ENCODE assay signal across 11 cellular contexts in genomic region chr13:111210945-111211469, GRCh38.
A peak's percentile ranks its signal among the peaks of the same experiment; 100 is the strongest.
DNase-seq lines count a peak whose midpoint lies in the region; TF ChIP-seq lines count a peak whose summit lies in the region.
"Had no signal": no experiment of that assay in that cellular context is flagged by ENCODE, and none has a peak within 500 bp of the region (broad histone marks: within the 10 kb centered on the region; RNA-seq: fewer than 3 reads in every experiment).

No MANE protein-coding gene starts in this region.

- intact Hi-C loops in activated CD4-positive, alpha-beta T cell treated with anti-CD3 and anti-CD28 coated beads, Interleukin-2, amount 10 ng/mL, durations not matched to agents 24 days and 14 days (cut with micrococcal nuclease): no loop called here

- CTCF ChIA-PET in activated CD4-positive, alpha-beta T cell treated with anti-CD3 and anti-CD28 coated beads, Interleukin-2, amount 10 ng/mL, durations not matched to agents 7 days and 5 days (lab: Charles Lee): interaction anchor here (1.6 kb wide), 1 partner anchor 143 kb away, joined by 5 read pairs; no protein-coding TSS in a partner anchor

- no peaks in the 10 kb centered on the region for H3K9me3 Mint-ChIP-seq in activated CD4-positive, alpha-beta T cell treated with anti-CD3 and anti-CD28 coated beads, Interleukin-2, amount 10 ng/mL, durations not matched to agents 7 days and 5 days
- H3K9me3 Mint-ChIP-seq in activated CD4-positive, alpha-beta T cell treated with anti-CD3 and anti-CD28 coated beads, Interleukin-2, amount 10 ng/mL, durations not matched to agents 24 days and 14 days: no peaks in the 10 kb centered on the region

- TF ChIP-seq POLR2A in tibial nerve (IDR thresholded peaks at IDR 0.05): no peak

- peaks cover 0 to 5% (median 0%) of the 10 kb centered on the region in 3 donors for H3K36me3 ChIP-seq in tibial nerve

- H3K4me1 Mint-ChIP-seq in activated CD4-positive, alpha-beta T cell treated with anti-CD3 and anti-CD28 coated beads, Interleukin-2, amount 10 ng/mL, durations not matched to agents 7 days and 5 days: peaks cover 16% of the 10 kb centered on the region
- peaks cover 6% of the 10 kb centered on the region for H3K4me1 Mint-ChIP-seq in activated CD4-positive, alpha-beta T cell treated with anti-CD3 and anti-CD28 coated beads, Interleukin-2, amount 10 ng/mL, durations not matched to agents 24 days and 14 days

- POLR2A ChIA-PET in activated CD4-positive, alpha-beta T cell treated with anti-CD3 and anti-CD28 coated beads, Interleukin-2, amount 10 ng/mL, durations not matched to agents 7 days and 5 days (lab: Charles Lee): no interaction called here

- no peak for TF ChIP-seq CTCF in tibial nerve (IDR thresholded peaks at IDR 0.05)

- no peak overlapping the region for H3K4me3 Mint-ChIP-seq in activated CD4-positive, alpha-beta T cell treated with anti-CD3 and anti-CD28 coated beads, Interleukin-2, amount 10 ng/mL, durations not matched to agents 7 days and 5 days
- H3K4me3 Mint-ChIP-seq in activated CD4-positive, alpha-beta T cell treated with anti-CD3 and anti-CD28 coated beads, Interleukin-2, amount 10 ng/mL, durations not matched to agents 24 days and 14 days: no peak overlapping the region

- H3K4me1 ChIP-seq in tibial nerve: peaks cover 0 to 93% (median 38%) of the 10 kb centered on the region in 4 donors

- H3K4me3 ChIP-seq in tibial nerve: peak overlapping the region in 2 of 4 donors; percentile 0 to 29

- no peak for DNase-seq in activated CD4-positive, alpha-beta T cell treated with anti-CD3 and anti-CD28 coated beads, Interleukin-2, amount 10 ng/mL, durations not matched to agents 7 days and 5 days
- DNase-seq in activated CD4-positive, alpha-beta T cell treated with anti-CD3 and anti-CD28 coated beads, Interleukin-2, amount 10 ng/mL, durations not matched to agents 24 days and 14 days: no peak
- DNase-seq in midbrain (lab: John Stamatoyannopoulos, UW) (peak; percentile 15), tibial nerve (ENCODE audit: low spot score in 2 of 2) (no peak), NCI-H1092 treated with DMSO at 0.1 percent for 48 hours (lab: John Stamatoyannopoulos, UW) (no peak), D341Med (ENCODE audit: low spot score) (no peak), NCI-H2171 treated with DMSO at 0.1 percent for 48 hours (lab: John Stamatoyannopoulos, UW) (no peak)
- DNase-seq: cerebellar nuclear complex, NCI-H1092, T-helper 9 cell had no signal

- H3K27ac ChIP-seq in cingulate gyrus (ENCODE audit: low read depth, low read length): peak overlapping the region; percentile 69
- H3K27ac ChIP-seq in tibial nerve: peak overlapping the region; percentile 23 to 86 (median 59)

- 14 to 23% methylated on average over 8 of the region's 8 CpGs for WGBS in tibial nerve, 2 donors

- no peaks in the 10 kb centered on the region for H3K9me3 ChIP-seq in tibial nerve

- H3K27me3 Mint-ChIP-seq in activated CD4-positive, alpha-beta T cell treated with anti-CD3 and anti-CD28 coated beads, Interleukin-2, amount 10 ng/mL, durations not matched to agents 7 days and 5 days: no peaks in the 10 kb centered on the region
- no peaks in the 10 kb centered on the region for H3K27me3 Mint-ChIP-seq in activated CD4-positive, alpha-beta T cell treated with anti-CD3 and anti-CD28 coated beads, Interleukin-2, amount 10 ng/mL, durations not matched to agents 24 days and 14 days

- peaks cover 14% of the 10 kb centered on the region for H3K36me3 Mint-ChIP-seq in activated CD4-positive, alpha-beta T cell treated with anti-CD3 and anti-CD28 coated beads, Interleukin-2, amount 10 ng/mL, durations not matched to agents 7 days and 5 days (ENCODE audit: low read depth)
- H3K36me3 Mint-ChIP-seq in activated CD4-positive, alpha-beta T cell treated with anti-CD3 and anti-CD28 coated beads, Interleukin-2, amount 10 ng/mL, durations not matched to agents 24 days and 14 days (ENCODE audit: low read depth): peaks cover 16% of the 10 kb centered on the region

- peak overlapping the region; percentile 34 for H3K27ac Mint-ChIP-seq in activated CD4-positive, alpha-beta T cell treated with anti-CD3 and anti-CD28 coated beads, Interleukin-2, amount 10 ng/mL, durations not matched to agents 7 days and 5 days
- H3K27ac Mint-ChIP-seq in activated CD4-positive, alpha-beta T cell treated with anti-CD3 and anti-CD28 coated beads, Interleukin-2, amount 10 ng/mL, durations not matched to agents 24 days and 14 days: no peak overlapping the region

- no peak for TF ChIP-seq EP300 in tibial nerve (IDR thresholded peaks at IDR 0.05)

- H3K27me3 ChIP-seq in tibial nerve: no peaks in the 10 kb centered on the region
